ENCODE assay signal across 30 cellular contexts in genomic region chr17:73911726-73912359, GRCh38.
"Had no signal": no experiment of that assay in that cellular context is flagged by ENCODE, and none has a peak within 500 bp of the region (broad histone marks: within the 10 kb centered on the region; RNA-seq: fewer than 3 reads in every experiment).

No MANE protein-coding gene starts in this region.

- ATAC-seq: activated naive CD4-positive, alpha-beta T cell treated with anti-CD3 and anti-CD28 coated beads, Interleukin-2, amount 50 U/mL, for 72 hours; activated naive CD8-positive, alpha-beta T cell treated with anti-CD3 and anti-CD28 coated beads, Interleukin-2, amount 50 U/mL, for 24 hours; activated T-cell treated with anti-CD3 and anti-CD28 coated beads, Interleukin-2, amount 50 U/mL, for 4 hours; body of pancreas; Right ventricle myocardium inferior; T-cell had no signal

- DNase-seq: activated CD4-positive, alpha-beta memory T cell treated with anti-CD3 and anti-CD28 coated beads for 36 hours; activated CD4-positive, alpha-beta T cell treated with anti-CD3 and anti-CD28 coated beads, Interleukin-2, amount 10 ng/mL, durations not matched to agents 7 days and 5 days; activated CD4-positive, CD25-positive, alpha-beta regulatory T cell; activated CD8-positive, alpha-beta memory T cell treated with anti-CD3 and anti-CD28 coated beads for 24 hours; activated effector memory CD4-positive, alpha-beta T cell treated with anti-CD3 and anti-CD28 coated beads, Interleukin-2, amount 50 U/mL, for 16 hours; activated naive CD4-positive, alpha-beta T cell treated with Interleukin-2 at 50 U/mL for 16 hours; activated naive CD8-positive, alpha-beta T cell treated with anti-CD3 and anti-CD28 coated beads, Interleukin-2, amount 50 U/mL, for 24 hours; activated T-cell treated with anti-CD3 and anti-CD28 coated beads, Interleukin-2, amount 50 U/mL, for 4 hours; amniotic stem cell; body of pancreas; central memory CD4-positive, alpha-beta T cell; MM.1S; NCI-H1105; NCI-H1436; NCI-H2029 treated with DMSO at 0.1 percent for 48 hours; NCI-H345; NCI-H510A; NCI-H526 treated with DMSO at 0.1 percent for 48 hours; NCI-H82; RPMI8226; T-cell; T-helper 2 cell; T1000 had no signal

- H3K36me3 ChIP-seq: ascending aorta had no signal

- H3K4me3 ChIP-seq: ascending aorta, body of pancreas, SK-N-MC had no signal

- H3K9me3 ChIP-seq: ascending aorta, body of pancreas had no signal

- H3K4me1 ChIP-seq: ascending aorta, body of pancreas had no signal

- H3K27ac ChIP-seq: ascending aorta, body of pancreas, SK-N-MC, VCaP had no signal

- FAIRE-seq: bronchial epithelial cell, TTC549 had no signal
